22 cellular contexts compared by ENCODE assay signal in genomic region chr9:21686738-21687137, GRCh38.
A peak's percentile ranks its signal among the peaks of the same experiment; 100 is the strongest.
DNase-seq lines count a peak whose midpoint lies in the region; ATAC-seq, FAIRE-seq and TF ChIP-seq lines count a peak whose summit lies in the region.
"Had no signal": no experiment of that assay in that cellular context is flagged by ENCODE, and none has a peak within 500 bp of the region (broad histone marks: within the 10 kb centered on the region; RNA-seq: fewer than 3 reads in every experiment).

No MANE protein-coding gene starts in this region.

- H3K27me3 ChIP-seq in GM23248 (replicated peaks; ENCODE audit: insufficient read depth) (no peaks in the 10 kb centered on the region), fibroblast of lung (ENCODE audit: control insufficient read depth, insufficient read depth, low read length) (no peaks in the 10 kb centered on the region)

- POLR2A ChIA-PET in A549 (lab: Yijun Ruan, JAX), result no interaction called here

- H3K9me3 ChIP-seq in A549 (no peaks in the 10 kb centered on the region), GM23248 (ENCODE audit: low read depth) (no peaks in the 10 kb centered on the region), fibroblast of lung (ENCODE audit: control insufficient read depth, insufficient read depth, low read depth, low read length) (no peaks in the 10 kb centered on the region)

- no peak for TF ChIP-seq EP300 in A549 (IDR thresholded peaks at IDR 0.05)

- H3K9ac ChIP-seq in GM23248 (no peak overlapping the region), fibroblast of lung (ENCODE audit: insufficient read depth, low read length) (no peak overlapping the region)

- no peaks in the 10 kb centered on the region for H4K20me1 ChIP-seq in GM23248 (ENCODE audit: insufficient read depth)
- H4K20me1 ChIP-seq in fibroblast of lung (ENCODE audit: control insufficient read depth, extremely low read depth, insufficient read depth, low read length), result no peaks in the 10 kb centered on the region

- no peaks in the 10 kb centered on the region for H3K9me3 Mint-ChIP-seq in mesothelial cell of epicardium
- H3K9me3 Mint-ChIP-seq: CD14-positive monocyte, H9 had no signal

- WGBS in A549 (ENCODE audit: missing lambda C conversion rate), result 30% methylated on average over 2 of the region's 2 CpGs
- WGBS in GM23248 (ENCODE audit: low coverage in 1 of 2, low lambda C conversion rate in 2 of 2, missing lambda C conversion rate in 2 of 2), 2 experiments, result 95 to 98% methylated on average over 2 of the region's 2 CpGs

- DNase-seq in A549 (ENCODE audit: low read depth in 1 of 2, low spot score in 1 of 2) (no peak), GM23248 (no peak), RKO (ENCODE audit: low spot score) (peak; percentile 37), fibroblast of lung (ENCODE audit: low read depth in 2 of 2) (peak; percentile 47 to 81), middle frontal gyrus (ENCODE audit: extremely low spot score, low spot score) (no peak), COLO829 (ENCODE audit: low spot score) (no peak), mesothelial cell of epicardium (ENCODE audit: low spot score in 2 of 2, unreplicated experiment in 2 of 2) (no peak)
- DNase-seq: ACHN, AML-193, COR-L47, DMS153, H9, KG1, NCI-H1048, NCI-H1436 treated with DMSO at 0.1 percent for 48 hours, NCI-H2029 treated with DMSO at 0.1 percent for 48 hours, NCI-H2171 treated with DMSO at 0.1 percent for 48 hours, NCI-H510A, NCI-H774 had no signal

- H3K36me3 ChIP-seq in GM23248 (ENCODE audit: low read depth) (no peaks in the 10 kb centered on the region), fibroblast of lung (ENCODE audit: control insufficient read depth, insufficient read depth, low read length) (no peaks in the 10 kb centered on the region)

- H3K36me3 Mint-ChIP-seq in mesothelial cell of epicardium, result no peaks in the 10 kb centered on the region
- H3K36me3 Mint-ChIP-seq: CD14-positive monocyte had no signal

- H3K27ac ChIP-seq in A549, result peak overlapping the region; percentile 92 to 94
- peak overlapping the region; percentile 60 for H3K27ac ChIP-seq in GM23248
- no peak overlapping the region for H3K27ac ChIP-seq in fibroblast of lung (ENCODE audit: insufficient read depth, low read length)

- peaks cover 81% of the 10 kb centered on the region for H3K4me1 ChIP-seq in A549
- peaks cover 93% of the 10 kb centered on the region for H3K4me1 ChIP-seq in GM23248 (ENCODE audit: insufficient read depth)
- H3K4me1 ChIP-seq in fibroblast of lung (ENCODE audit: control insufficient read depth, extremely low read depth, insufficient read depth, low read length), result peaks cover 27% of the 10 kb centered on the region

- peaks cover 81% of the 10 kb centered on the region for H3F3A ChIP-seq in GM23248 (ENCODE audit: insufficient read depth)

- H3K27ac Mint-ChIP-seq in mesothelial cell of epicardium, result no peak overlapping the region
- H3K27ac Mint-ChIP-seq: H9 had no signal

- H3K9me2 ChIP-seq in GM23248 (ENCODE audit: insufficient read depth), result no peaks in the 10 kb centered on the region

- no peak for ATAC-seq in A549
- ATAC-seq: Right ventricle myocardium inferior had no signal

- H3K79me2 ChIP-seq in GM23248 (ENCODE audit: insufficient read depth), result no peaks in the 10 kb centered on the region
- no peaks in the 10 kb centered on the region for H3K79me2 ChIP-seq in fibroblast of lung (ENCODE audit: control insufficient read depth, insufficient read depth, low read length)

- H3K4me3 ChIP-seq in A549 (no peak overlapping the region), GM23248 (no peak overlapping the region), fibroblast of lung (replicated peaks in 1 of 4; ENCODE audit: control extremely low read depth in 1 of 4, insufficient read depth in 1 of 4, low read depth in 3 of 4, low read length in 4 of 4) (no peak overlapping the region)

- peak; percentile 63 for FAIRE-seq in A549 (lab: Jason Lieb, UNC)
- FAIRE-seq: GM19239 had no signal

- in situ Hi-C loops in GM23248 (cut with MboI), result no loop called here

- CTCF ChIA-PET in A549 (lab: Yijun Ruan, JAX), result interaction anchor here (0.9 to 3.5 kb wide), 2 partner anchors 22 to 361 kb away, joined by 5 to 17 read pairs; no protein-coding TSS in a partner anchor

- TF ChIP-seq CTCF in A549 (IDR thresholded peaks at IDR 0.05), result no peak
- no peak for TF ChIP-seq CTCF in fibroblast of lung (conservative IDR thresholded peaks at IDR 0.05 in 1 of 2, IDR thresholded peaks at IDR 0.05 in 1 of 2; ENCODE audit: low read depth in 1 of 2, low read length in 2 of 2)
- TF ChIP-seq CTCF in mesothelial cell of epicardium (IDR thresholded peaks at IDR 0.05; ENCODE audit: unreplicated experiment), result no peak

- H2AFZ ChIP-seq in GM23248 (no peak overlapping the region), fibroblast of lung (ENCODE audit: low read length) (no peak overlapping the region)

- no peaks in the 10 kb centered on the region for H3K27me3 Mint-ChIP-seq in mesothelial cell of epicardium (ENCODE audit: low read depth)

- H3K4me3 Mint-ChIP-seq in mesothelial cell of epicardium, result no peak overlapping the region
- H3K4me3 Mint-ChIP-seq: CD14-positive monocyte, H9 had no signal

- peaks cover 23% of the 10 kb centered on the region for H3K4me1 Mint-ChIP-seq in mesothelial cell of epicardium
- H3K4me1 Mint-ChIP-seq: CD14-positive monocyte had no signal

- TF ChIP-seq RAD21 in A549 (conservative IDR thresholded peaks at IDR 0.05 in 1 of 2, IDR thresholded peaks at IDR 0.05 in 1 of 2), result no peak

- TF ChIP-seq POLR2A in A549 (IDR thresholded peaks at IDR 0.05; ENCODE audit: low read length), result no peak

- peak overlapping the region; percentile 82 for H3K4me2 ChIP-seq in A549
- H3K4me2 ChIP-seq in GM23248 (ENCODE audit: unreplicated experiment), result no peak overlapping the region
- H3K4me2 ChIP-seq in fibroblast of lung (ENCODE audit: extremely low read depth, insufficient read depth, low read length), result no peak overlapping the region

TF ChIP-seq in A549, 52 proteins besides CTCF, POLR2A, EP300 and RAD21:
- TF ChIP-seq HES2 (IDR thresholded peaks at IDR 0.05) (no peak), USF2 (IDR thresholded peaks at IDR 0.05) (no peak), CBX2 (IDR thresholded peaks at IDR 0.05; ENCODE audit: borderline replicate concordance, low read depth) (no peak), CEBPB (IDR thresholded peaks at IDR 0.05) (no peak), CHD2 (IDR thresholded peaks at IDR 0.05; ENCODE audit: low read length, partially characterized antibody) (no peak)
TF ChIP-seq in A549: peak in this region for 0.

Comparison
In these comparisons a context has a peak if more than half of its experiments do, and no peak if none do; other contexts are left out.
1. DNase-seq: peak in RKO (single experiment) and fibroblast of lung (2 of 2); none in A549 (0 of 2), GM23248 (single experiment), middle frontal gyrus (single experiment), COLO829 (single experiment) and mesothelial cell of epicardium (0 of 2).